ENCODE assay signal across 19 cellular contexts in genomic region chr11:26025680-26026079, GRCh38.
"Had no signal": no experiment of that assay in that cellular context is flagged by ENCODE, and none has a peak within 500 bp of the region (broad histone marks: within the 10 kb centered on the region; RNA-seq: fewer than 3 reads in every experiment).

No MANE protein-coding gene starts in this region.

- H3K9ac ChIP-seq: neural progenitor cell had no signal

- H3K4me2 ChIP-seq: neural progenitor cell had no signal

- H3K27ac ChIP-seq: esophagus muscularis mucosa, gastrocnemius medialis, left ventricle myocardium inferior, neural progenitor cell, psoas muscle, testis, upper lobe of right lung had no signal

- H3K36me3 ChIP-seq: esophagus muscularis mucosa, gastrocnemius medialis, left ventricle myocardium inferior, neural progenitor cell, upper lobe of right lung had no signal

- DNase-seq: activated CD4-positive, alpha-beta T cell treated with anti-CD3 and anti-CD28 coated beads, Interleukin-2, amount 10 ng/mL, durations not matched to agents 24 days and 14 days; activated CD8-positive, alpha-beta T cell treated with anti-CD3 and anti-CD28 coated beads for 36 hours; activated naive CD4-positive, alpha-beta T cell treated with Interleukin-2 at 50 U/mL for 16 hours; activated T-cell treated with anti-CD3 and anti-CD28 coated beads, Interleukin-2, amount 50 U/mL, for 1 hour; anterior cingulate cortex; cerebellar nuclear complex; effector CD8-positive, alpha-beta T cell; gastrocnemius medialis; head of caudate nucleus; kidney glomerular epithelial cell; left ventricle myocardium inferior; psoas muscle; right cardiac atrium; stimulated activated CD4-positive, alpha-beta T cell treated with anti-CD3 and anti-CD28 coated beads, Interleukin-4, amount 100 ng/mL, for 24 hours; testis; upper lobe of right lung had no signal

- H3K27me3 ChIP-seq: esophagus muscularis mucosa, gastrocnemius medialis, neural progenitor cell, testis, upper lobe of right lung had no signal

- H2AFZ ChIP-seq: neural progenitor cell had no signal

- ATAC-seq: activated CD8-positive, alpha-beta T cell treated with anti-CD3 and anti-CD28 coated beads for 36 hours; gastrocnemius medialis; psoas muscle; right cardiac atrium; stimulated activated memory B cell treated with anti-CD40 and anti-IgM and Interleukin-4, amounts not matched to agents 10 μg/mL and 1 μg/mL and 100 μg/mL, for 72 hours; upper lobe of right lung had no signal

- H3K4me1 ChIP-seq: esophagus muscularis mucosa, gastrocnemius medialis, left ventricle myocardium inferior, neural progenitor cell, psoas muscle, testis, upper lobe of right lung had no signal

- H3K4me3 ChIP-seq: esophagus muscularis mucosa, gastrocnemius medialis, left ventricle myocardium inferior, neural progenitor cell, psoas muscle, testis, upper lobe of right lung had no signal

- H3K9me3 ChIP-seq: esophagus muscularis mucosa, gastrocnemius medialis, left ventricle myocardium inferior, psoas muscle, testis, upper lobe of right lung had no signal
